In genomic region chr4:182955411-182955810, GRCh38 we compare ENCODE assay signal across 16 cellular contexts.
"Had no signal": no experiment of that assay in that cellular context is flagged by ENCODE, and none has a peak within 500 bp of the region (broad histone marks: within the 10 kb centered on the region; RNA-seq: fewer than 3 reads in every experiment).

No MANE protein-coding gene starts in this region.

- H3K36me3 ChIP-seq: left lung, upper lobe of left lung had no signal

- H3K4me2 ChIP-seq: hepatocyte had no signal

- H3K27me3 Mint-ChIP-seq: activated T-helper 17 cell treated with anti-CD3 and anti-CD28 coated beads, Interleukin-2, amount 50 U/mL, for 72 hours had no signal

- H3K4me1 Mint-ChIP-seq: activated T-helper 17 cell treated with anti-CD3 and anti-CD28 coated beads, Interleukin-2, amount 50 U/mL, for 72 hours; naive thymus-derived CD8-positive, alpha-beta T cell had no signal

- H3K4me3 ChIP-seq: dorsolateral prefrontal cortex, hepatocyte, left lung, skin epidermis, upper lobe of left lung had no signal

- H3K27me3 ChIP-seq: dorsolateral prefrontal cortex, hepatocyte, left lung, upper lobe of left lung had no signal

- H3K4me1 ChIP-seq: left lung, upper lobe of left lung had no signal

- H3K4me3 Mint-ChIP-seq: activated T-helper 17 cell treated with anti-CD3 and anti-CD28 coated beads, Interleukin-2, amount 50 U/mL, for 72 hours; naive thymus-derived CD8-positive, alpha-beta T cell; stimulated activated naive CD8-positive, alpha-beta T cell treated with anti-CD3 and anti-CD28 coated beads, Interleukin-15, Interleukin-2, amounts not matched to agents 100 ng/mL and 50 ng/mL, for 24 hours had no signal

- H3K9me3 Mint-ChIP-seq: stimulated activated naive CD8-positive, alpha-beta T cell treated with anti-CD3 and anti-CD28 coated beads, Interleukin-15, Interleukin-2, amounts not matched to agents 100 ng/mL and 50 ng/mL, for 24 hours had no signal

- H3K79me2 ChIP-seq: hepatocyte had no signal

- H3K36me3 Mint-ChIP-seq: naive thymus-derived CD8-positive, alpha-beta T cell had no signal

- DNase-seq: activated CD4-positive, alpha-beta T cell treated with anti-CD3 and anti-CD28 coated beads, Interleukin-2, amount 50 U/mL, for 1 hour; activated naive CD4-positive, alpha-beta T cell treated with Interleukin-2 at 50 U/mL for 16 hours; aorta; dorsolateral prefrontal cortex; kidney; left lung; mammary epithelial cell; naive thymus-derived CD8-positive, alpha-beta T cell; posterior cingulate gyrus; stimulated activated CD4-positive, alpha-beta T cell treated with anti-CD3 and anti-CD28 coated beads, Interleukin-15, amount 100 ng/mL, for 24 hours; stimulated activated CD4-positive, alpha-beta T cell treated with anti-CD3 and anti-CD28 coated beads, Interleukin-4, amount 100 ng/mL, for 24 hours; upper lobe of left lung had no signal

- H3K27ac ChIP-seq: dorsolateral prefrontal cortex, hepatocyte, left lung, skin epidermis, upper lobe of left lung had no signal

- H2AFZ ChIP-seq: hepatocyte had no signal

- H3K27ac Mint-ChIP-seq: activated T-helper 17 cell treated with anti-CD3 and anti-CD28 coated beads, Interleukin-2, amount 50 U/mL, for 72 hours; naive thymus-derived CD8-positive, alpha-beta T cell; stimulated activated naive CD8-positive, alpha-beta T cell treated with anti-CD3 and anti-CD28 coated beads, Interleukin-15, Interleukin-2, amounts not matched to agents 100 ng/mL and 50 ng/mL, for 24 hours had no signal
